Comparison of ENCODE assay signal across 18 cellular contexts in genomic region chr11:16410479-16410878, GRCh38. TPM values are rescaled to one million over a fixed set of nuclear protein-coding genes. Genes with fewer than 3 reads are reported as not detected.
A peak's percentile ranks its signal among the peaks of the same experiment; 100 is the strongest.
DNase-seq lines count a peak whose midpoint lies in the region; ATAC-seq, FAIRE-seq and TF ChIP-seq lines count a peak whose summit lies in the region.
"Had no signal": no experiment of that assay in that cellular context is flagged by ENCODE, and none has a peak within 500 bp of the region (broad histone marks: within the 10 kb centered on the region; RNA-seq: fewer than 3 reads in every experiment).

No MANE protein-coding gene starts in this region.

- no peak overlapping the region for H3K4ac ChIP-seq in mesenchymal stem cell (ENCODE audit: low read depth in 1 of 2, low read length in 2 of 2)

- H4K8ac ChIP-seq in mesenchymal stem cell (ENCODE audit: low read length) = peak overlapping the region; percentile 41

- H3K36me3 ChIP-seq in mesenchymal stem cell (ENCODE audit: control insufficient read depth in 1 of 2, insufficient read depth in 2 of 2, low read depth in 1 of 2, low read length in 2 of 2) = no peaks in the 10 kb centered on the region
- H3K36me3 ChIP-seq: HAP-1, SJSA1 had no signal

- H2BK120ac ChIP-seq in mesenchymal stem cell (ENCODE audit: low read depth, low read length) = no peak overlapping the region

- no peaks in the 10 kb centered on the region for H3K9me3 ChIP-seq in mesenchymal stem cell (ENCODE audit: control insufficient read depth, low read length)
- H3K9me3 ChIP-seq: A549, HAP-1, SJSA1 had no signal

- no peak overlapping the region for H3K9ac ChIP-seq in mesenchymal stem cell (ENCODE audit: low read length)

- no peak overlapping the region for H2AK5ac ChIP-seq in mesenchymal stem cell (ENCODE audit: low read length, severe bottlenecking)

- no peak overlapping the region for H3K4me2 ChIP-seq in mesenchymal stem cell (ENCODE audit: low read length, poor library complexity, severe bottlenecking)
- H3K4me2 ChIP-seq: A549, PC-9 had no signal

- H3K27ac ChIP-seq in foreskin keratinocyte = peak overlapping the region; percentile 50
- H3K27ac ChIP-seq in mesenchymal stem cell (ENCODE audit: low read length, poor library complexity, severe bottlenecking) = peak overlapping the region; percentile 16
- H3K27ac ChIP-seq: A549, C4-2B, HL-60, PC-9, SJSA1 had no signal

- H2BK12ac ChIP-seq in mesenchymal stem cell (ENCODE audit: low read length in 2 of 2) = no peak overlapping the region

- no peaks in the 10 kb centered on the region for H3K27me3 ChIP-seq in foreskin keratinocyte
- H3K27me3 ChIP-seq in mesenchymal stem cell (ENCODE audit: control insufficient read depth in 1 of 2, insufficient read depth in 1 of 2, low read length in 2 of 2) = no peaks in the 10 kb centered on the region
- H3K27me3 ChIP-seq: SJSA1 had no signal

- H3K4me1 ChIP-seq in foreskin keratinocyte = peaks cover 9% of the 10 kb centered on the region
- H3K4me1 ChIP-seq in mesenchymal stem cell (ENCODE audit: control insufficient read depth, insufficient read depth, low read depth, low read length) = peaks cover 3% of the 10 kb centered on the region
- H3K4me1 ChIP-seq: A549, SJSA1 had no signal

- H2BK5ac ChIP-seq in mesenchymal stem cell (ENCODE audit: low read depth, low read length, poor library complexity, severe bottlenecking) = no peak overlapping the region

- FAIRE-seq in RCC 7860 (lab: Jason Lieb, UNC) = no peak
- FAIRE-seq: A549 had no signal

- no peaks in the 10 kb centered on the region for H3K79me1 ChIP-seq in mesenchymal stem cell (replicated peaks; ENCODE audit: low read length, poor library complexity, severe bottlenecking)

- no peak overlapping the region for H3K18ac ChIP-seq in mesenchymal stem cell (ENCODE audit: low read depth in 1 of 2, low read length in 2 of 2)

- in situ Hi-C loops in Caki2 (cut with HindIII; ENCODE audit: low pct_unique_long_range_greater_than_20kb, low sequenced_read_pairs) = no loop called here

- TF ChIP-seq CTCF in foreskin keratinocyte (conservative IDR thresholded peaks at IDR 0.05) = no peak

- WGBS in mesenchymal stem cell = 87% methylated on average over 4 of the region's 5 CpGs

- H2AFZ ChIP-seq in mesenchymal stem cell (ENCODE audit: low read depth, low read length) = no peak overlapping the region
- H2AFZ ChIP-seq: PC-9 had no signal

- no peak overlapping the region for H3K23ac ChIP-seq in mesenchymal stem cell (ENCODE audit: low read length in 2 of 2)

- no peak overlapping the region for H3K4me3 ChIP-seq in mesenchymal stem cell (ENCODE audit: insufficient read depth in 1 of 2, low read depth in 1 of 2, low read length in 2 of 2)
- H3K4me3 ChIP-seq: A549, HAP-1, PC-9, SJSA1 had no signal

- no peak overlapping the region for H2BK15ac ChIP-seq in mesenchymal stem cell (ENCODE audit: low read depth, poor library complexity, severe bottlenecking)

- no peak overlapping the region for H4K91ac ChIP-seq in mesenchymal stem cell (ENCODE audit: low read length)

- peak; percentile 95 for DNase-seq in Caki2 (ENCODE audit: low read depth)
- DNase-seq in HT1080 (ENCODE audit: low read depth) = peak; percentile 28
- peak; percentile 28 to 65 for DNase-seq in foreskin keratinocyte
- DNase-seq in mesenchymal stem cell = no peak
- no peak for DNase-seq in HUDEP-2 (lab: John Stamatoyannopoulos, UW; ENCODE audit: unreplicated experiment in 76 of 76)
- DNase-seq in C1 segment of cervical spinal cord (lab: John Stamatoyannopoulos, UW) = no peak
- DNase-seq in RCC 7860 (ENCODE audit: low spot score) = no peak
- DNase-seq: MV-4-11, NCI-H1417, NCI-H2029, NCI-H2171 treated with DMSO at 0.1 percent for 48 hours, NCI-H82, PC-9 had no signal

- no peak overlapping the region for H3K14ac ChIP-seq in mesenchymal stem cell (ENCODE audit: low read length in 2 of 2)

- ATAC-seq in foreskin keratinocyte = peak; percentile 85
- ATAC-seq: A549 had no signal

RNA-seq across cellular contexts. Expression of gene SOX6, which starts 54.1 kb away (rescaled TPM):
- total RNA-seq in Caki2 (2014; rRNA removed; shearing (Covaris generic); ENCODE audit: low replicate concordance) = 0.78 and 2.1 TPM in 2 replicates
- total RNA-seq in HT1080 (2014; rRNA removed; shearing (Covaris generic)) = 0.13 and 0.84 TPM in 2 replicates
- polyA plus RNA-seq in HT1080 (2015; cell fraction: cytosol; rRNA removed) = 0.45 and 1.2 TPM in 2 replicates
- 0.12 and 0.48 TPM in 2 replicates for polyA plus RNA-seq in HT1080 (2015; cell fraction: nucleus; rRNA removed)
- total RNA-seq in foreskin keratinocyte = 6.6 and 6.9 TPM in 2 replicates
- 0.72 and 0.78 TPM in 2 replicates for polyA plus RNA-seq in foreskin keratinocyte
- polyA plus RNA-seq in mesenchymal stem cell (2013, experiment 1 of 2) = 9.2 TPM
- 8.5 TPM for polyA plus RNA-seq in mesenchymal stem cell (2013, experiment 2 of 2)

Comparison
In these comparisons a context has a peak if more than half of its experiments do, and no peak if none do; other contexts are left out.
1. DNase-seq: peak in Caki2 (single experiment), HT1080 (single experiment) and foreskin keratinocyte (2 of 2); none in mesenchymal stem cell (single experiment), HUDEP-2 (0 of 76), C1 segment of cervical spinal cord (0 of 14) and RCC 7860 (single experiment).